In genomic region chr7:34156336-34156735, GRCh38 we compare ENCODE assay signal across 1 cellular context.
TF ChIP-seq lines count a peak whose summit lies in the region.

No MANE protein-coding gene starts in this region.

TF ChIP-seq in IMR-90, 13 proteins besides CTCF, POLR2A, EP300 and RAD21:
- TF ChIP-seq NFE2L2 (IDR thresholded peaks at IDR 0.05; ENCODE audit: low read depth, low read length), result peak; percentile 50
- no peak for TF ChIP-seq RCOR1 (IDR thresholded peaks at IDR 0.05; ENCODE audit: insufficient replicate concordance, low read length)
